9 cellular contexts compared by ENCODE assay signal in the genomic region with DNA sequence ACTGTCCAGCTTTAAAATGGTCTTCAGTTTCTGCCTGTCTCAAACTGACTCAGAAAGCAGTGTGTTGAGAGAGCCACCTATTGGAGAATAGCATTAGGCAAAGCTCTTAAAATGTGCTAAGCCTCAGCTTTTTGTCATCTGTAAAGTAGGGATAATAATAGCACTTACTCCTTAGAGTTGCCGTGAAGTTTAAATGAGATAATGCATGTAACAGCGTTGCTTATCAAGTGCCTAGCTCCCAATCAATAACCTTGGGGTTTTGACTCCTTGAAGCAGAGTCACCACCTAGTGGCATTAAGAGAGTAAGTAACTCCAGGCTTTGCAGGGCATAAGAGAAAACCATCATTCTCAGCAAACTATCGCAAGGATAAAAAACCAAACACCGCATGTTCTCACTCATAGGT.
A peak's percentile ranks its signal among the peaks of the same experiment; 100 is the strongest.
DNase-seq lines count a peak whose midpoint lies in the region; ATAC-seq and TF ChIP-seq lines count a peak whose summit lies in the region.
"Had no signal": no experiment of that assay in that cellular context is flagged by ENCODE, and none has a peak within 500 bp of the region (broad histone marks: within the 10 kb centered on the region; RNA-seq: fewer than 3 reads in every experiment).

No MANE protein-coding gene starts in this region.

- POLR2A ChIA-PET in RWPE1 (lab: Yijun Ruan, JAX; ENCODE audit: low non-redundant PET) = no interaction called here
- POLR2A ChIA-PET in activated CD8-positive, alpha-beta T cell treated with anti-CD3 and anti-CD28 coated beads, Interleukin-2, amount 10 ng/mL, durations not matched to agents 7 days and 5 days (lab: Charles Lee) = no interaction called here

- H3K4ac ChIP-seq in H9 (ENCODE audit: low read depth, low read length) = no peak overlapping the region

- DNase-seq in AG10803 (ENCODE audit: low read depth) (peak; percentile 6), H9 (no peak), RWPE1 (ENCODE audit: low spot score) (peak; percentile 8), iPS-NIHi7 (ENCODE audit: extremely low spot score) (peak; percentile 37), NCI-H2107 (lab: John Stamatoyannopoulos, UW) (no peak), 8988T (no peak), NK-92 (lab: John Stamatoyannopoulos, UW; ENCODE audit: unreplicated experiment) (no peak)
- no peak for DNase-seq in activated CD8-positive, alpha-beta T cell treated with anti-CD3 and anti-CD28 coated beads, Interleukin-2, amount 10 ng/mL, durations not matched to agents 7 days and 5 days
- DNase-seq: activated naive CD8-positive, alpha-beta T cell treated with anti-CD3 and anti-CD28 coated beads for 36 hours had no signal

- no CpG with 5 or more reads among the region's 4 CpGs for WGBS in H9 (ENCODE audit: extremely low coverage, insufficient read length, low lambda C conversion rate)

- no peak overlapping the region for H2AFZ ChIP-seq in H9 (ENCODE audit: low read length)

- no peak overlapping the region for H2BK15ac ChIP-seq in H9 (ENCODE audit: low read depth, low read length)

- H4K5ac ChIP-seq in H9 (ENCODE audit: insufficient read length, low read depth, low read length) = no peak overlapping the region

- H3K4me1 Mint-ChIP-seq in H9 = peaks cover 13 to 16% of the 10 kb centered on the region in 2 experiments
- no peaks in the 10 kb centered on the region for H3K4me1 Mint-ChIP-seq in activated CD8-positive, alpha-beta T cell treated with anti-CD3 and anti-CD28 coated beads, Interleukin-2, amount 10 ng/mL, durations not matched to agents 7 days and 5 days (ENCODE audit: low read depth)
- H3K4me1 Mint-ChIP-seq: activated naive CD8-positive, alpha-beta T cell treated with anti-CD3 and anti-CD28 coated beads for 36 hours had no signal

- no peaks in the 10 kb centered on the region for H3K79me1 ChIP-seq in H9 (ENCODE audit: insufficient read depth, low read depth, low read length, poor library complexity, severe bottlenecking)

- no peaks in the 10 kb centered on the region for H3K23me2 ChIP-seq in H9 (ENCODE audit: insufficient read length, low read depth, low read length, poor library complexity, severe bottlenecking)

- H4K20me1 ChIP-seq in H9 (ENCODE audit: control insufficient read depth, insufficient read depth, insufficient read length) = no peaks in the 10 kb centered on the region

- H2BK120ac ChIP-seq in H9 (ENCODE audit: low read depth, low read length, poor library complexity, severe bottlenecking) = no peak overlapping the region

- H4K91ac ChIP-seq in H9 (ENCODE audit: insufficient read length, low read depth, low read length) = no peak overlapping the region

- no peak overlapping the region for H2AK5ac ChIP-seq in H9 (ENCODE audit: insufficient read length, low read length)

- H3T11ph ChIP-seq in H9 (ENCODE audit: low read length) = no peak overlapping the region

- H3K27ac Mint-ChIP-seq in H9 = no peak overlapping the region
- H3K27ac Mint-ChIP-seq in activated CD8-positive, alpha-beta T cell treated with anti-CD3 and anti-CD28 coated beads, Interleukin-2, amount 10 ng/mL, durations not matched to agents 7 days and 5 days = no peak overlapping the region
- H3K27ac Mint-ChIP-seq: activated naive CD8-positive, alpha-beta T cell treated with anti-CD3 and anti-CD28 coated beads for 36 hours had no signal

- CTCF ChIA-PET in RWPE1 (lab: Yijun Ruan, JAX) = interaction anchor here (0.6 to 1.1 kb wide), 5 partner anchors 11 to 286 kb away, joined by 3 read pairs; no protein-coding TSS in a partner anchor
- CTCF ChIA-PET in activated CD8-positive, alpha-beta T cell treated with anti-CD3 and anti-CD28 coated beads, Interleukin-2, amount 10 ng/mL, durations not matched to agents 7 days and 5 days (lab: Charles Lee) = no interaction called here

- H3K27me3 ChIP-seq in H9 (ENCODE audit: insufficient read depth, low read length) = no peaks in the 10 kb centered on the region

- H2BK5ac ChIP-seq in H9 (ENCODE audit: insufficient read length, low read length) = no peak overlapping the region

- peaks cover 0 to under 1% (median 0%) of the 10 kb centered on the region in 3 experiments; a peak in 1 of 7 replicates for H3K36me3 Mint-ChIP-seq in H9 (ENCODE audit: insufficient read depth in 1 of 3, low read depth in 3 of 3)
- H3K36me3 Mint-ChIP-seq in activated CD8-positive, alpha-beta T cell treated with anti-CD3 and anti-CD28 coated beads, Interleukin-2, amount 10 ng/mL, durations not matched to agents 7 days and 5 days (ENCODE audit: low read depth) = no peaks in the 10 kb centered on the region
- H3K36me3 Mint-ChIP-seq: activated naive CD8-positive, alpha-beta T cell treated with anti-CD3 and anti-CD28 coated beads for 36 hours had no signal

- no peaks in the 10 kb centered on the region for H3K9me3 ChIP-seq in H9 (ENCODE audit: control insufficient read depth, low read depth, low read length)

- TF ChIP-seq CTCF in AG10803 (conservative IDR thresholded peaks at IDR 0.05; ENCODE audit: low read length) (peak; percentile 28), H9 (conservative IDR thresholded peaks at IDR 0.05) (peak; percentile 67), RWPE1 (conservative IDR thresholded peaks at IDR 0.05; ENCODE audit: low read depth) (peak; percentile 33)

- peaks cover 4% of the 10 kb centered on the region for H3K4me1 ChIP-seq in H9 (ENCODE audit: insufficient read depth, low read length)

- H3K18ac ChIP-seq in H9 (ENCODE audit: insufficient read length, low read depth, low read length) = no peak overlapping the region

- H3K27ac ChIP-seq in H9 (ENCODE audit: insufficient read length, low read depth, low read length) (no peak overlapping the region), RWPE1 (no peak overlapping the region)

- H3K4me2 ChIP-seq in H9 (ENCODE audit: insufficient read depth, insufficient read length, low read length) = no peak overlapping the region

- no peak overlapping the region for H3K56ac ChIP-seq in H9 (ENCODE audit: insufficient read length, low read depth, low read length)

- H3K4me3 ChIP-seq in AG10803 (ENCODE audit: low read length) = no peak overlapping the region

- no peaks in the 10 kb centered on the region for H3K79me2 ChIP-seq in H9 (ENCODE audit: insufficient read depth, low read length)

- no peak overlapping the region for H3K14ac ChIP-seq in H9 (ENCODE audit: insufficient read depth, low read length)

- no peak overlapping the region for H2BK12ac ChIP-seq in H9 (ENCODE audit: insufficient read length, low read depth, low read length)

- H3K9ac ChIP-seq in H9 (ENCODE audit: extremely low read depth, insufficient read length, low read length) = no peak overlapping the region

- no peak overlapping the region for H4K8ac ChIP-seq in H9 (replicated peaks; ENCODE audit: insufficient read length, low read depth, low read length)

- H3K4me3 Mint-ChIP-seq in H9 = no peak overlapping the region
- H3K4me3 Mint-ChIP-seq in activated CD8-positive, alpha-beta T cell treated with anti-CD3 and anti-CD28 coated beads, Interleukin-2, amount 10 ng/mL, durations not matched to agents 7 days and 5 days = no peak overlapping the region
- H3K4me3 Mint-ChIP-seq: activated naive CD8-positive, alpha-beta T cell treated with anti-CD3 and anti-CD28 coated beads for 36 hours had no signal

- H3K9me3 Mint-ChIP-seq in H9 = peaks cover 0 to 4% of the 10 kb centered on the region in 2 experiments; a peak in 1 of 5 replicates
- H3K9me3 Mint-ChIP-seq in activated CD8-positive, alpha-beta T cell treated with anti-CD3 and anti-CD28 coated beads, Interleukin-2, amount 10 ng/mL, durations not matched to agents 7 days and 5 days (ENCODE audit: insufficient read depth) = peaks cover under 1% of the 10 kb centered on the region

- no peak overlapping the region for H3K23ac ChIP-seq in H9 (ENCODE audit: insufficient read length, low read depth, low read length)

- no peak for ATAC-seq in activated CD8-positive, alpha-beta T cell treated with anti-CD3 and anti-CD28 coated beads, Interleukin-2, amount 10 ng/mL, durations not matched to agents 7 days and 5 days

- no peak overlapping the region for H2BK20ac ChIP-seq in H9 (ENCODE audit: low read depth, low read length, poor library complexity, severe bottlenecking)

- peaks cover 8% of the 10 kb centered on the region; the same call in 1 of the 2 replicates for H3K27me3 Mint-ChIP-seq in H9 (ENCODE audit: low read depth)
- H3K27me3 Mint-ChIP-seq in activated CD8-positive, alpha-beta T cell treated with anti-CD3 and anti-CD28 coated beads, Interleukin-2, amount 10 ng/mL, durations not matched to agents 7 days and 5 days (ENCODE audit: low read depth) = peaks cover 2% of the 10 kb centered on the region

Comparison
In these comparisons a context has a peak if more than half of its experiments do, and no peak if none do; other contexts are left out.
1. DNase-seq: peak in AG10803 (single experiment), RWPE1 (single experiment) and iPS-NIHi7 (single experiment); none in H9 (single experiment), NCI-H2107 (single experiment), activated CD8-positive, alpha-beta T cell treated with anti-CD3 and anti-CD28 coated beads, Interleukin-2, amount 10 ng/mL, durations not matched to agents 7 days and 5 days (single experiment), 8988T (single experiment) and NK-92 (single experiment).
2. Peak in every context shown above with its lines, with median percentiles within 50 percentile points of each other: CTCF ChIP-seq.